ENCODE assay signal across 9 cellular contexts in the genomic region with DNA sequence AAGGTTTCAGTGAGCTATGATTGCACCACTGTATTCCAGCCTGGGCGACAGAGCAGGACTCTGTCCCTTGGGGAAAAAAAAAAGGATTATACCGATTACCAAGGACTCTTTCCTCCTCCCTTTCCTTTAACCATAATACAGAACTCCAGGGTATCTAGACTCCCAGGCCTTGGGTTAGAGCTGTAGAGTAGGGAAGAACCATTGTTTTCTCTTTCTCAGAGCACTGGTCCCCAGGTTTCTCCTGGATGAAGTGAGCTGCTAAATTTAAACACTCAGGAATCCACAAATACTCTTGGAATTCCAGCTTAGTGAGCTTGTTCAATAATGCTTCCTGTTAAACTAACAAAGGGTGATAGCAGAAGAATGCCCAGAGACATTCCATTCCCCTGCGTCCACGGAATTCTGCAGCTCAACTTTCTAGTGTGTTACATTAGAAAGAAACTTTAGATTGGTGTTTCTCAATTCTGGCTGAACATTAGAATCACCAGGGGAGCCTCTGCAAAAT. TPM values are rescaled to one million over a fixed set of nuclear protein-coding genes. Genes with fewer than 3 reads are reported as not detected.
A peak's percentile ranks its signal among the peaks of the same experiment; 100 is the strongest.
DNase-seq lines count a peak whose midpoint lies in the region; FAIRE-seq and TF ChIP-seq lines count a peak whose summit lies in the region.
"Had no signal": no experiment of that assay in that cellular context is flagged by ENCODE, and none has a peak within 500 bp of the region (broad histone marks: within the 10 kb centered on the region; RNA-seq: fewer than 3 reads in every experiment).

No MANE protein-coding gene starts in this region.

- no peaks in the 10 kb centered on the region for H3K36me3 Mint-ChIP-seq in chondrocyte (ENCODE audit: low read depth)
- H3K36me3 Mint-ChIP-seq in activated T-helper 2 cell treated with anti-CD3 and anti-CD28 coated beads, Interferon-gamma antibody, Interleukin-2, Interleukin-4, amounts not matched to agents 10 μg/mL and 5 μg/mL and 100 μg/mL, durations not matched to agents 14 hours and 24 hours and 36 hours (ENCODE audit: low read depth), result no peaks in the 10 kb centered on the region

- WGBS in thyroid gland, 2 donors, result 22 to 30% methylated on average over 4 of the region's 4 CpGs

- no peaks in the 10 kb centered on the region for H3K36me3 ChIP-seq in thyroid gland

- no peaks in the 10 kb centered on the region for H3K27me3 Mint-ChIP-seq in chondrocyte (ENCODE audit: low read depth)
- H3K27me3 Mint-ChIP-seq in activated T-helper 2 cell treated with anti-CD3 and anti-CD28 coated beads, Interferon-gamma antibody, Interleukin-2, Interleukin-4, amounts not matched to agents 10 μg/mL and 5 μg/mL and 100 μg/mL, durations not matched to agents 14 hours and 24 hours and 36 hours (ENCODE audit: low read depth), result no peaks in the 10 kb centered on the region

- H3K27ac ChIP-seq in thyroid gland, result peak overlapping the region; percentile 78 to 89 (median 84)

- no peaks in the 10 kb centered on the region for H3K9me3 ChIP-seq in thyroid gland

- H3K4me1 ChIP-seq in thyroid gland, result peaks cover 18 to 26% of the 10 kb centered on the region in 2 donors

- H3K4me3 ChIP-seq in thyroid gland (replicated peaks in 1 of 3), result no peak overlapping the region

- TF ChIP-seq POLR2A in thyroid gland (IDR thresholded peaks at IDR 0.05), result peak in 1 of 2 donors; percentile 20

- H3K9me3 Mint-ChIP-seq in chondrocyte (ENCODE audit: low read depth), result no peaks in the 10 kb centered on the region
- H3K9me3 Mint-ChIP-seq in activated T-helper 2 cell treated with anti-CD3 and anti-CD28 coated beads, Interferon-gamma antibody, Interleukin-2, Interleukin-4, amounts not matched to agents 10 μg/mL and 5 μg/mL and 100 μg/mL, durations not matched to agents 14 hours and 24 hours and 36 hours, result no peaks in the 10 kb centered on the region

- TF ChIP-seq CTCF in chondrocyte (IDR thresholded peaks at IDR 0.05) (no peak), thyroid gland (IDR thresholded peaks at IDR 0.05) (no peak)

- no peaks in the 10 kb centered on the region for H3K27me3 ChIP-seq in thyroid gland

- H3K4me1 Mint-ChIP-seq in chondrocyte (ENCODE audit: low read depth), result peaks cover 51% of the 10 kb centered on the region
- no peaks in the 10 kb centered on the region for H3K4me1 Mint-ChIP-seq in activated T-helper 2 cell treated with anti-CD3 and anti-CD28 coated beads, Interferon-gamma antibody, Interleukin-2, Interleukin-4, amounts not matched to agents 10 μg/mL and 5 μg/mL and 100 μg/mL, durations not matched to agents 14 hours and 24 hours and 36 hours (ENCODE audit: low read depth)

- DNase-seq in HTR-8/SVneo (ENCODE audit: insufficient read length, low spot score) (peak; percentile 85), chondrocyte (ENCODE audit: low spot score) (no peak), kidney tubule cell (ENCODE audit: low spot score) (peak; percentile 97), thyroid gland (peak; percentile 66 to 69), NCI-H1694 (lab: John Stamatoyannopoulos, UW) (no peak), COLO668 (lab: John Stamatoyannopoulos, UW; ENCODE audit: unreplicated experiment) (no peak)
- no peak for DNase-seq in activated T-helper 2 cell treated with anti-CD3 and anti-CD28 coated beads, Interferon-gamma antibody, Interleukin-2, Interleukin-4, amounts not matched to agents 10 μg/mL and 5 μg/mL and 100 μg/mL, durations not matched to agents 14 hours and 24 hours and 36 hours (ENCODE audit: low spot score)
- DNase-seq in activated CD4-positive, alpha-beta T cell treated with anti-CD3 and anti-CD28 coated beads for 1 hour, result no peak
- DNase-seq: NCI-H1436 had no signal

- FAIRE-seq in HTR-8/SVneo (lab: Jason Lieb, UNC), result no peak

- H3K4me3 Mint-ChIP-seq in chondrocyte (ENCODE audit: unreplicated experiment), result peak overlapping the region; percentile 12
- H3K4me3 Mint-ChIP-seq in activated T-helper 2 cell treated with anti-CD3 and anti-CD28 coated beads, Interferon-gamma antibody, Interleukin-2, Interleukin-4, amounts not matched to agents 10 μg/mL and 5 μg/mL and 100 μg/mL, durations not matched to agents 14 hours and 24 hours and 36 hours (ENCODE audit: low read depth), result no peak overlapping the region

- intact Hi-C loops in thyroid gland (cut with DNase I), result no loop called here
- intact Hi-C loops in activated T-helper 2 cell treated with anti-CD3 and anti-CD28 coated beads, Interferon-gamma antibody, Interleukin-2, Interleukin-4, amounts not matched to agents 10 μg/mL and 5 μg/mL and 100 μg/mL, durations not matched to agents 14 hours and 24 hours and 36 hours (cut with micrococcal nuclease), result no loop called here

- peak overlapping the region; percentile 96 for H3K27ac Mint-ChIP-seq in chondrocyte (ENCODE audit: unreplicated experiment)
- no peak overlapping the region for H3K27ac Mint-ChIP-seq in activated T-helper 2 cell treated with anti-CD3 and anti-CD28 coated beads, Interferon-gamma antibody, Interleukin-2, Interleukin-4, amounts not matched to agents 10 μg/mL and 5 μg/mL and 100 μg/mL, durations not matched to agents 14 hours and 24 hours and 36 hours

RNA-seq across cellular contexts. Expression of gene RPEL1, which starts 14.6 kb away (rescaled TPM):
- total RNA-seq in chondrocyte, result not detected in 3 replicates
- not detected for total RNA-seq in thyroid gland
- total RNA-seq in activated T-helper 2 cell treated with anti-CD3 and anti-CD28 coated beads, Interferon-gamma antibody, Interleukin-2, Interleukin-4, amounts not matched to agents 10 μg/mL and 5 μg/mL and 100 μg/mL, durations not matched to agents 14 hours and 24 hours and 36 hours, result not detected in 2 replicates

RNA-seq across cellular contexts. Expression of gene NT5C2, which starts 38.0 kb away (rescaled TPM):
- total RNA-seq in chondrocyte (73.5 to 81.0 TPM (median 78.7 TPM) in 3 replicates), thyroid gland (100 to 1,000 TPM; 194 to 238 (median 214) TPM)
- total RNA-seq in activated T-helper 2 cell treated with anti-CD3 and anti-CD28 coated beads, Interferon-gamma antibody, Interleukin-2, Interleukin-4, amounts not matched to agents 10 μg/mL and 5 μg/mL and 100 μg/mL, durations not matched to agents 14 hours and 24 hours and 36 hours, result 58.1 and 60.6 TPM in 2 replicates

RNA-seq across cellular contexts. Expression of gene INA, which starts 45.8 kb away (rescaled TPM):
- total RNA-seq in chondrocyte (10.4 to 31.1 TPM (median 30.1 TPM) in 3 replicates), thyroid gland (under 1 TPM in 2 of 4 donors, not detected in 2; 0.17 to 0.59 TPM)
- 0.78 and 0.87 TPM in 2 replicates for total RNA-seq in activated T-helper 2 cell treated with anti-CD3 and anti-CD28 coated beads, Interferon-gamma antibody, Interleukin-2, Interleukin-4, amounts not matched to agents 10 μg/mL and 5 μg/mL and 100 μg/mL, durations not matched to agents 14 hours and 24 hours and 36 hours

Comparison
In these comparisons a context has a peak if more than half of its experiments do, and no peak if none do; other contexts are left out.
1. DNase-seq: peak in HTR-8/SVneo (single experiment), kidney tubule cell (single experiment) and thyroid gland (2 of 2); none in chondrocyte (single experiment), NCI-H1694 (single experiment), activated T-helper 2 cell treated with anti-CD3 and anti-CD28 coated beads, Interferon-gamma antibody, Interleukin-2, Interleukin-4, amounts not matched to agents 10 μg/mL and 5 μg/mL and 100 μg/mL, durations not matched to agents 14 hours and 24 hours and 36 hours (single experiment), activated CD4-positive, alpha-beta T cell treated with anti-CD3 and anti-CD28 coated beads for 1 hour (single experiment) and COLO668 (single experiment).